ENCODE assay signal across 9 cellular contexts in the genomic region with DNA sequence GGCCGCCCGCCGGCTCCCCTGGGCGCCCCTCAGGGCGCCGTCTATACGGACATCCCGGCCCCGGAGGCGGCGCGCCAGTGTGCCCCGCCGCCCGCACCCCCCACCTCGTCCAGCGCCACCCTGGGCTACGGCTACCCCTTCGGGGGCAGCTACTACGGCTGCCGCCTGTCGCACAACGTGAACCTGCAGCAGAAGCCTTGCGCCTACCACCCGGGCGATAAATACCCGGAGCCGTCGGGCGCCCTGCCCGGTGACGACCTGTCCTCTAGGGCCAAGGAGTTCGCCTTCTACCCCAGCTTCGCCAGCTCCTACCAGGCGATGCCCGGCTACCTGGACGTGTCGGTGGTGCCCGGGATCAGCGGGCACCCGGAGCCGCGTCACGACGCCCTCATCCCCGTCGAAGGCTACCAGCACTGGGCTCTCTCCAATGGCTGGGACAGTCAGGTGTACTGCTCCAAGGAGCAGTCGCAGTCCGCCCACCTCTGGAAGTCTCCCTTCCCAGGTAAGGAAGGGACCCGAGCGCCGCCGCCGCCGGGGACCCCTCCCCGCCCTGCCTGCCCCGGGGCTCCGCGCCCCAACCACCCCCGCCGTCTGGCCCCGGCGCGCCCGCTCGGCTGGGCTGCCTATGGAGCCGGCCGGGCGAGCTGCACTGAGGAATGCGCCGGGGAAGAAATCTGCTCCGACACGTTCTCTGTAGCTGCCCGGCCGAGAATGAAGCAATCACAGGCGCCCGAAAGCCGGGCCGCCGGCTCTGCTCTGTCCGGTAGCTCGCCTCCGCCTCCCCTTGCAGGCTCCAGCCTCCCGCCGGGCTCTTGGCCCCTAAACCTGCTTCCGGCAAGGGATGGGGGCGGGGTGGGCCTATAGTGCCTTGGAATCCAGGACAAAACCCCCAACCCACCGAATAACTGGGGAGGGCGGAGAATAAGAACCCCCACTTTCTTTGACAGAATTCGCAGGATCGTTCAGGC. TPM values are rescaled to one million over a fixed set of nuclear protein-coding genes. Genes with fewer than 3 reads are reported as not detected.
DNase-seq lines count a peak whose midpoint lies in the region; ATAC-seq and TF ChIP-seq lines count a peak whose summit lies in the region.
"Had no signal": no experiment of that assay in that cellular context is flagged by ENCODE, and none has a peak within 500 bp of the region (broad histone marks: within the 10 kb centered on the region; RNA-seq: fewer than 3 reads in every experiment).

No MANE protein-coding gene starts in this region.

- H3K27me3 ChIP-seq in prostate gland (replicated peaks; ENCODE audit: insufficient read depth) = peaks cover 60% of the 10 kb centered on the region
- H3K27me3 ChIP-seq in uterus = peaks cover 35 to 86% of the 10 kb centered on the region in 2 donors

- intact Hi-C loops in prostate gland (cut with DNase I) = no loop called here
- intact Hi-C loops in uterus (cut with DNase I; ENCODE audit: low total_unique reads) = no loop called here

- H3K27ac ChIP-seq in prostate gland (no peak overlapping the region), uterus (no peak overlapping the region)

- H3K36me3 ChIP-seq in prostate gland (no peaks in the 10 kb centered on the region), uterus (no peaks in the 10 kb centered on the region)

- no peaks in the 10 kb centered on the region for H3K4me1 ChIP-seq in prostate gland (replicated peaks)
- H3K4me1 ChIP-seq in uterus = no peaks in the 10 kb centered on the region

- no peak overlapping the region for H3K4me3 ChIP-seq in prostate gland
- H3K4me3 ChIP-seq in uterus = no peak overlapping the region

- no peak for TF ChIP-seq POLR2A in prostate gland (IDR thresholded peaks at IDR 0.05)
- TF ChIP-seq POLR2A in uterus (IDR thresholded peaks at IDR 0.05) = no peak

- peak; percentile 75 for ATAC-seq in esophagus mucosa
- no peak for ATAC-seq in GM19351 (IDR thresholded peaks at IDR 0.05; ENCODE audit: unreplicated experiment)
- no peak for ATAC-seq in GM18511 (IDR thresholded peaks at IDR 0.05; ENCODE audit: unreplicated experiment)

- H3K9me3 ChIP-seq in prostate gland = no peaks in the 10 kb centered on the region
- H3K9me3 ChIP-seq in uterus = no peaks in the 10 kb centered on the region

- WGBS in prostate gland = 3% methylated on average over 39 of the region's 91 CpGs

- peak; percentile 52 for DNase-seq in ELR (ENCODE audit: low read depth)
- peak; percentile 44 for DNase-seq in NCI-H226
- DNase-seq in prostate gland (ENCODE audit: low spot score) = peak; percentile 38
- DNase-seq in NCI-H1436 (lab: John Stamatoyannopoulos, UW) = no peak
- no peak for DNase-seq in uterus

- TF ChIP-seq CTCF in prostate gland (IDR thresholded peaks at IDR 0.05) (no peak), uterus (IDR thresholded peaks at IDR 0.05) (no peak)

RNA-seq across cellular contexts. Expression of gene HOXC13, which starts 0.8 kb away (rescaled TPM):
- 0.52 TPM for total RNA-seq in esophagus mucosa
- total RNA-seq in prostate gland = 1 to 10 TPM in 1 of 2 donors, under 1 TPM in 1; 0.34 to 1.2 TPM
- total RNA-seq in uterus = not detected
- total RNA-seq: activated CD8-positive, alpha-beta memory T cell treated with anti-CD3 and anti-CD28 coated beads for 36 hours had no signal

RNA-seq across cellular contexts. Expression of gene HOXC12, which starts 15.3 kb away (rescaled TPM):
- not detected for total RNA-seq in esophagus mucosa
- not detected for total RNA-seq in prostate gland
- not detected for total RNA-seq in uterus
- total RNA-seq: activated CD8-positive, alpha-beta memory T cell treated with anti-CD3 and anti-CD28 coated beads for 36 hours had no signal

RNA-seq across cellular contexts. Expression of gene HOXC11, which starts 33.5 kb away (rescaled TPM):
- total RNA-seq in esophagus mucosa = 0.08 TPM
- total RNA-seq in prostate gland = not detected
- 1 to 10 TPM in 1 of 4 donors, under 1 TPM in 1, not detected in 2; 0.69 to 3.3 TPM for total RNA-seq in uterus
- total RNA-seq: activated CD8-positive, alpha-beta memory T cell treated with anti-CD3 and anti-CD28 coated beads for 36 hours had no signal

RNA-seq across cellular contexts. Expression of gene HOTAIR, which starts 35.3 kb away (rescaled TPM):
- not detected for total RNA-seq in esophagus mucosa
- total RNA-seq in prostate gland = under 1 TPM in 1 of 2 donors, not detected in 1; 0.28 TPM
- 1 to 10 TPM in 3 of 4 donors, not detected in 1; 1.2 to 4.1 (median 2.1) TPM for total RNA-seq in uterus
- total RNA-seq: activated CD8-positive, alpha-beta memory T cell treated with anti-CD3 and anti-CD28 coated beads for 36 hours had no signal

RNA-seq across cellular contexts. Expression of gene HOXC10, which starts 45.5 kb away (rescaled TPM):
- total RNA-seq in esophagus mucosa (0.64 TPM), prostate gland (1 to 10 TPM in 1 of 2 donors, under 1 TPM in 1; 0.51 to 7.2 TPM), uterus (10 to 100 TPM in 1 of 4 donors, 1 to 10 TPM in 2, not detected in 1; 1.3 to 12.4 (median 3.2) TPM)
- total RNA-seq: activated CD8-positive, alpha-beta memory T cell treated with anti-CD3 and anti-CD28 coated beads for 36 hours had no signal

Comparison
In these comparisons a context has a peak if more than half of its experiments do, and no peak if none do; other contexts are left out.
1. DNase-seq: peak in ELR (single experiment), NCI-H226 (single experiment) and prostate gland (single experiment); none in NCI-H1436 (single experiment) and uterus (0 of 2).